In genomic region chr7:102255916-102256315, GRCh38 we compare ENCODE assay signal across 32 cellular contexts.
"Had no signal": no experiment of that assay in that cellular context is flagged by ENCODE, and none has a peak within 500 bp of the region (broad histone marks: within the 10 kb centered on the region; RNA-seq: fewer than 3 reads in every experiment).

No MANE protein-coding gene starts in this region.

- H3K4me3 ChIP-seq: ascending aorta had no signal

- H3K36me3 Mint-ChIP-seq: activated CD4-positive, alpha-beta memory T cell treated with anti-CD3 and anti-CD28 coated beads for 36 hours; activated naive CD4-positive, alpha-beta T cell treated with anti-CD3 and anti-CD28 coated beads, Interleukin-2, amount 10 ng/mL, durations not matched to agents 7 days and 5 days; activated naive CD8-positive, alpha-beta T cell; activated naive CD8-positive, alpha-beta T cell treated with anti-CD3 and anti-CD28 coated beads, Interleukin-2, amount 10 ng/mL, durations not matched to agents 7 days and 5 days had no signal

- H3K27me3 Mint-ChIP-seq: activated B cell treated with CpG ODN at 0.5 μM for 24 hours; activated CD4-positive, alpha-beta memory T cell treated with anti-CD3 and anti-CD28 coated beads for 36 hours; activated CD4-positive, alpha-beta T cell treated with anti-CD3 and anti-CD28 coated beads, Interleukin-2, amount 10 ng/mL, durations not matched to agents 24 days and 14 days; activated CD8-positive, alpha-beta T cell treated with anti-CD3 and anti-CD28 coated beads for 36 hours; activated naive CD4-positive, alpha-beta T cell treated with anti-CD3 and anti-CD28 coated beads, Interleukin-2, amount 10 ng/mL, durations not matched to agents 7 days and 5 days; activated naive CD4-positive, alpha-beta T cell treated with anti-CD3 and anti-CD28 coated beads, Interleukin-2, amount 50 U/mL, for 24 hours; activated naive CD8-positive, alpha-beta T cell; activated naive CD8-positive, alpha-beta T cell treated with anti-CD3 and anti-CD28 coated beads, Interleukin-2, amount 10 ng/mL, durations not matched to agents 7 days and 5 days; activated naive CD8-positive, alpha-beta T cell treated with anti-CD3 and anti-CD28 coated beads, Interleukin-2, amount 50 U/mL, for 24 hours; activated T-cell treated with anti-CD3 and anti-CD28 coated beads, Interleukin-2, amount 50 U/mL, for 24 hours; brain had no signal

- H3K27ac Mint-ChIP-seq: activated B cell treated with CpG ODN at 0.5 μM for 24 hours; activated CD4-positive, alpha-beta memory T cell treated with anti-CD3 and anti-CD28 coated beads for 36 hours; activated CD4-positive, alpha-beta T cell treated with anti-CD3 and anti-CD28 coated beads, Interleukin-2, amount 10 ng/mL, durations not matched to agents 24 days and 14 days; activated CD8-positive, alpha-beta T cell treated with anti-CD3 and anti-CD28 coated beads for 36 hours; activated naive CD4-positive, alpha-beta T cell treated with anti-CD3 and anti-CD28 coated beads, Interleukin-2, amount 10 ng/mL, durations not matched to agents 7 days and 5 days; activated naive CD4-positive, alpha-beta T cell treated with anti-CD3 and anti-CD28 coated beads, Interleukin-2, amount 50 U/mL, for 24 hours; activated naive CD8-positive, alpha-beta T cell; activated naive CD8-positive, alpha-beta T cell treated with anti-CD3 and anti-CD28 coated beads, Interleukin-2, amount 10 ng/mL, durations not matched to agents 7 days and 5 days; activated naive CD8-positive, alpha-beta T cell treated with anti-CD3 and anti-CD28 coated beads, Interleukin-2, amount 50 U/mL, for 24 hours; activated T-cell treated with anti-CD3 and anti-CD28 coated beads, Interleukin-2, amount 50 U/mL, for 24 hours; activated T-helper 2 cell treated with anti-CD3 and anti-CD28 coated beads, Interferon-gamma antibody, Interleukin-2, Interleukin-4, amounts not matched to agents 10 μg/mL and 5 μg/mL and 100 μg/mL, durations not matched to agents 14 hours and 24 hours and 36 hours; T-helper 1 cell treated with Interleukin-12 subunit alpha and Interleukin-12 subunit beta and Interleukin-4 antibody, amounts not matched to agents 30 μg/mL and 1 μg/mL, for 36 hours; T-helper 2 cell treated with Interferon-gamma antibody and Interleukin-4, amounts not matched to agents 5 μg/mL and 100 μg/mL, for 36 hours had no signal

- H3K4me1 ChIP-seq: ascending aorta had no signal

- H3K4me3 Mint-ChIP-seq: activated B cell treated with CpG ODN at 0.5 μM for 24 hours; activated CD4-positive, alpha-beta memory T cell treated with anti-CD3 and anti-CD28 coated beads for 36 hours; activated CD4-positive, alpha-beta T cell treated with anti-CD3 and anti-CD28 coated beads, Interleukin-2, amount 10 ng/mL, durations not matched to agents 24 days and 14 days; activated CD8-positive, alpha-beta T cell treated with anti-CD3 and anti-CD28 coated beads for 36 hours; activated naive CD4-positive, alpha-beta T cell treated with anti-CD3 and anti-CD28 coated beads, Interleukin-2, amount 10 ng/mL, durations not matched to agents 7 days and 5 days; activated naive CD4-positive, alpha-beta T cell treated with anti-CD3 and anti-CD28 coated beads, Interleukin-2, amount 50 U/mL, for 24 hours; activated naive CD8-positive, alpha-beta T cell; activated naive CD8-positive, alpha-beta T cell treated with anti-CD3 and anti-CD28 coated beads, Interleukin-2, amount 10 ng/mL, durations not matched to agents 7 days and 5 days; activated naive CD8-positive, alpha-beta T cell treated with anti-CD3 and anti-CD28 coated beads, Interleukin-2, amount 50 U/mL, for 24 hours; activated T-cell treated with anti-CD3 and anti-CD28 coated beads, Interleukin-2, amount 50 U/mL, for 24 hours; brain; T-helper 1 cell treated with Interleukin-12 subunit alpha and Interleukin-12 subunit beta and Interleukin-4 antibody, amounts not matched to agents 30 μg/mL and 1 μg/mL, for 36 hours; T-helper 2 cell treated with Interferon-gamma antibody and Interleukin-4, amounts not matched to agents 5 μg/mL and 100 μg/mL, for 36 hours had no signal

- H3K27ac ChIP-seq: ascending aorta, VCaP had no signal

- H3K9me3 ChIP-seq: ascending aorta had no signal

- H3K4me1 Mint-ChIP-seq: activated CD4-positive, alpha-beta T cell treated with anti-CD3 and anti-CD28 coated beads, Interleukin-2, amount 10 ng/mL, durations not matched to agents 24 days and 14 days; activated naive CD4-positive, alpha-beta T cell treated with anti-CD3 and anti-CD28 coated beads, Interleukin-2, amount 10 ng/mL, durations not matched to agents 7 days and 5 days; activated naive CD4-positive, alpha-beta T cell treated with anti-CD3 and anti-CD28 coated beads, Interleukin-2, amount 50 U/mL, for 24 hours; activated naive CD8-positive, alpha-beta T cell treated with anti-CD3 and anti-CD28 coated beads, Interleukin-2, amount 10 ng/mL, durations not matched to agents 7 days and 5 days; activated naive CD8-positive, alpha-beta T cell treated with anti-CD3 and anti-CD28 coated beads, Interleukin-2, amount 50 U/mL, for 24 hours had no signal

- DNase-seq: activated B cell treated with CpG ODN at 0.5 μM for 24 hours; activated CD4-positive, alpha-beta memory T cell treated with anti-CD3 and anti-CD28 coated beads for 36 hours; activated CD4-positive, alpha-beta T cell treated with anti-CD3 and anti-CD28 coated beads for 4 hours; activated CD4-positive, alpha-beta T cell treated with anti-CD3 and anti-CD28 coated beads, Interleukin-2, amount 10 ng/mL, durations not matched to agents 24 days and 14 days; activated CD4-positive, alpha-beta T cell treated with anti-CD3 and anti-CD28 coated beads, Interleukin-2, amount 50 U/mL, for 1 hour; activated CD4-positive, alpha-beta T cell treated with anti-CD3 and anti-CD28 coated beads, Interleukin-2, amount 50 U/mL, for 4 hours; activated CD4-positive, CD25-positive, alpha-beta regulatory T cell treated with anti-CD3 and anti-CD28 coated beads, Interleukin-2, amount 50 U/mL, for 72 hours; activated CD8-positive, alpha-beta memory T cell treated with anti-CD3 and anti-CD28 coated beads, Interleukin-2, amount 50 U/mL, for 4 hours; activated CD8-positive, alpha-beta T cell treated with anti-CD3 and anti-CD28 coated beads for 36 hours; activated effector memory CD4-positive, alpha-beta T cell treated with Interleukin-2 at 50 U/mL for 16 hours; activated gamma-delta T cell; activated naive CD4-positive, alpha-beta T cell treated with anti-CD3 and anti-CD28 coated beads, Interleukin-2, amount 10 ng/mL, durations not matched to agents 7 days and 5 days; activated naive CD4-positive, alpha-beta T cell treated with Interleukin-2 at 50 U/mL for 16 hours; activated naive CD8-positive, alpha-beta T cell treated with anti-CD3 and anti-CD28 coated beads, Interleukin-2, amount 10 ng/mL, durations not matched to agents 7 days and 5 days; activated naive CD8-positive, alpha-beta T cell treated with anti-CD3 and anti-CD28 coated beads, Interleukin-2, amount 50 U/mL, for 24 hours; activated T-cell treated with anti-CD3 and anti-CD28 coated beads, Interleukin-2, amount 50 U/mL, for 24 hours; activated T-cell treated with anti-CD3 and anti-CD28 coated beads, Interleukin-2, amount 50 U/mL, for 48 hours; amygdala; anterior cingulate cortex; central memory CD4-positive, alpha-beta T cell; T-helper 1 cell; T-helper 2 cell; T-helper 9 cell had no signal

- H3K27me3 ChIP-seq: ascending aorta had no signal

- FAIRE-seq: TTC549 had no signal

- H3K36me3 ChIP-seq: ascending aorta had no signal

- H3K9me3 Mint-ChIP-seq: activated B cell treated with CpG ODN at 0.5 μM for 24 hours; activated CD4-positive, alpha-beta memory T cell treated with anti-CD3 and anti-CD28 coated beads for 36 hours; activated CD4-positive, alpha-beta T cell treated with anti-CD3 and anti-CD28 coated beads, Interleukin-2, amount 10 ng/mL, durations not matched to agents 24 days and 14 days; activated CD8-positive, alpha-beta T cell treated with anti-CD3 and anti-CD28 coated beads for 36 hours; activated naive CD4-positive, alpha-beta T cell treated with anti-CD3 and anti-CD28 coated beads, Interleukin-2, amount 10 ng/mL, durations not matched to agents 7 days and 5 days; activated naive CD4-positive, alpha-beta T cell treated with anti-CD3 and anti-CD28 coated beads, Interleukin-2, amount 50 U/mL, for 24 hours; activated naive CD8-positive, alpha-beta T cell treated with anti-CD3 and anti-CD28 coated beads, Interleukin-2, amount 10 ng/mL, durations not matched to agents 7 days and 5 days; activated naive CD8-positive, alpha-beta T cell treated with anti-CD3 and anti-CD28 coated beads, Interleukin-2, amount 50 U/mL, for 24 hours; activated T-cell treated with anti-CD3 and anti-CD28 coated beads, Interleukin-2, amount 50 U/mL, for 24 hours; activated T-helper 2 cell treated with anti-CD3 and anti-CD28 coated beads, Interferon-gamma antibody, Interleukin-2, Interleukin-4, amounts not matched to agents 10 μg/mL and 5 μg/mL and 100 μg/mL, durations not matched to agents 14 hours and 24 hours and 36 hours; T-helper 1 cell treated with Interleukin-12 subunit alpha and Interleukin-12 subunit beta and Interleukin-4 antibody, amounts not matched to agents 30 μg/mL and 1 μg/mL, for 36 hours; T-helper 2 cell treated with Interferon-gamma antibody and Interleukin-4, amounts not matched to agents 5 μg/mL and 100 μg/mL, for 36 hours had no signal

- ATAC-seq: activated CD8-positive, alpha-beta T cell treated with anti-CD3 and anti-CD28 coated beads for 36 hours; activated naive CD8-positive, alpha-beta T cell treated with anti-CD3 and anti-CD28 coated beads, Interleukin-2, amount 50 U/mL, for 24 hours had no signal
